In the genomic region with DNA sequence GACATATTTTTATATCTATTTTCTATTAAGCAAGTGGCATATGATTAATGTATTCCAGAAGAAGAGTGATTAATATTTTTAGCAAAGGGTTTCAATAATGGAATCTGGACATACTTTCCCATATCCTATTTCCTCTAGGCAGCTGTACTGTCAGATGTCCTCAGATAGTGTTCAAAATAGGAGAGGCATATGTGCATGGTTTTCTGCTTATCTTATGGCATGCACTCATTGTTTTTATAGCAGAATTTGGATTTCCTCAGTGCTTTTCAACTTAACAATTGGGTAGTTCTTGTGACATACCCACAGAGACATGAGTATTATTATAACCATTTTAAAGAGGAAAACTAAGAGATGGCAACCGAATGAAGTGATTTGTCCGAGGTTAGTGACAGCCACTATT, we compare ENCODE assay signal across 37 cellular contexts. TPM values are rescaled to one million over a fixed set of nuclear protein-coding genes. Genes with fewer than 3 reads are reported as not detected.
DNase-seq lines count a peak whose midpoint lies in the region; ATAC-seq and TF ChIP-seq lines count a peak whose summit lies in the region.
"Had no signal": no experiment of that assay in that cellular context is flagged by ENCODE, and none has a peak within 500 bp of the region (broad histone marks: within the 10 kb centered on the region; RNA-seq: fewer than 3 reads in every experiment).

No MANE protein-coding gene starts in this region.

- no peaks in the 10 kb centered on the region for H3K9me3 ChIP-seq in mucosa of descending colon
- no peaks in the 10 kb centered on the region for H3K9me3 ChIP-seq in adrenal gland (replicated peaks in 1 of 3)
- H3K9me3 ChIP-seq in tibial nerve = no peaks in the 10 kb centered on the region
- H3K9me3 ChIP-seq: breast epithelium, neutrophil, prostate gland, sigmoid colon had no signal

- TF ChIP-seq EP300 in tibial nerve (IDR thresholded peaks at IDR 0.05) = no peak

- DNase-seq in activated T-cell treated with anti-CD3 and anti-CD28 coated beads, Interleukin-2, amount 50 U/mL, for 72 hours = no peak
- no peak for DNase-seq in activated T-cell treated with anti-CD3 and anti-CD28 coated beads, Interleukin-2, amount 50 U/mL, for 48 hours
- DNase-seq in cardiac fibroblast (ENCODE audit: low read depth in 2 of 2) (peak; percentile 59 to 62), mucosa of descending colon (no peak), T-cell (no peak), adrenal gland (no peak), NCI-H1930 (lab: John Stamatoyannopoulos, UW) (no peak), tibial nerve (ENCODE audit: low spot score in 2 of 2) (no peak)
- DNase-seq: activated CD4-positive, alpha-beta T cell treated with anti-CD3 and anti-CD28 coated beads for 36 hours; activated CD8-positive, alpha-beta memory T cell treated with anti-CD3 and anti-CD28 coated beads, Interleukin-2, amount 50 U/mL, for 48 hours; activated CD8-positive, alpha-beta T cell treated with anti-CD3 and anti-CD28 coated beads for 36 hours; AML-193; CD4-positive, alpha-beta memory T cell; effector memory CD8-positive, alpha-beta T cell; erythroblast; glutamatergic neuron; H9; MM.1S; NCI-H1105 treated with DMSO at 0.1 percent for 48 hours; NCI-H2029; NCI-H69; SHP77 treated with DMSO at 0.1 percent for 48 hours; sigmoid colon; stimulated activated CD4-positive, alpha-beta T cell treated with anti-CD3 and anti-CD28 coated beads, Interleukin-15, amount 100 ng/mL, for 24 hours; substantia nigra; SW 1271; T-helper 9 cell had no signal

- peaks cover 27% of the 10 kb centered on the region for H3K4me1 Mint-ChIP-seq in activated T-cell treated with anti-CD3 and anti-CD28 coated beads, Interleukin-2, amount 50 U/mL, for 72 hours (ENCODE audit: low read depth)
- no peaks in the 10 kb centered on the region for H3K4me1 Mint-ChIP-seq in T-cell
- H3K4me1 Mint-ChIP-seq: activated naive CD4-positive, alpha-beta T cell treated with anti-CD3 and anti-CD28 coated beads, Interleukin-2, amount 50 U/mL, for 24 hours; CD4-positive, alpha-beta memory T cell; H9; memory B cell; stimulated activated effector memory CD8-positive, alpha-beta T cell treated with anti-CD3 and anti-CD28 coated beads, Interleukin-12 subunit alpha, Interleukin-12 subunit beta, amount 100 ng/mL, for 72 hours had no signal

- H3K9me3 Mint-ChIP-seq in activated T-cell treated with anti-CD3 and anti-CD28 coated beads, Interleukin-2, amount 50 U/mL, for 72 hours = no peaks in the 10 kb centered on the region
- no peaks in the 10 kb centered on the region for H3K9me3 Mint-ChIP-seq in T-cell
- H3K9me3 Mint-ChIP-seq: activated CD8-positive, alpha-beta T cell treated with anti-CD3 and anti-CD28 coated beads for 36 hours; activated naive CD4-positive, alpha-beta T cell treated with anti-CD3 and anti-CD28 coated beads, Interleukin-2, amount 50 U/mL, for 24 hours; activated T-helper 2 cell treated with anti-CD3 and anti-CD28 coated beads, Interferon-gamma antibody, Interleukin-2, Interleukin-4, amounts not matched to agents 10 μg/mL and 5 μg/mL and 100 μg/mL, durations not matched to agents 14 hours and 24 hours and 36 hours; CD4-positive, alpha-beta memory T cell; effector memory CD8-positive, alpha-beta T cell; memory B cell; stimulated activated effector memory CD8-positive, alpha-beta T cell treated with anti-CD3 and anti-CD28 coated beads, Interleukin-12 subunit alpha, Interleukin-12 subunit beta, amount 100 ng/mL, for 72 hours had no signal

- H3K27me3 ChIP-seq in adrenal gland (peaks cover 11% of the 10 kb centered on the region), tibial nerve (peaks cover 0 to 6% of the 10 kb centered on the region in 2 donors)
- H3K27me3 ChIP-seq: breast epithelium, neutrophil had no signal

- no peaks in the 10 kb centered on the region for H3K36me3 Mint-ChIP-seq in activated T-cell treated with anti-CD3 and anti-CD28 coated beads, Interleukin-2, amount 50 U/mL, for 72 hours (ENCODE audit: insufficient read depth in 2 of 2)
- H3K36me3 Mint-ChIP-seq in T-cell = no peaks in the 10 kb centered on the region
- H3K36me3 Mint-ChIP-seq: activated naive CD4-positive, alpha-beta T cell treated with anti-CD3 and anti-CD28 coated beads, Interleukin-2, amount 50 U/mL, for 24 hours; CD4-positive, alpha-beta memory T cell; memory B cell; stimulated activated effector memory CD8-positive, alpha-beta T cell treated with anti-CD3 and anti-CD28 coated beads, Interleukin-12 subunit alpha, Interleukin-12 subunit beta, amount 100 ng/mL, for 72 hours had no signal

- 38 to 61% (median 48%) methylated on average over 2 of the region's 2 CpGs for WGBS in adrenal gland, 4 donors
- WGBS in tibial nerve, 2 donors = 32 to 36% methylated on average over 2 of the region's 2 CpGs

- TF ChIP-seq POLR2A in adrenal gland (IDR thresholded peaks at IDR 0.05) (no peak), tibial nerve (IDR thresholded peaks at IDR 0.05) (no peak)

- H3K4me1 ChIP-seq in mucosa of descending colon (ENCODE audit: low read depth) (peaks cover 10% of the 10 kb centered on the region), adrenal gland (replicated peaks in 1 of 2) (no peaks in the 10 kb centered on the region), tibial nerve (no peaks in the 10 kb centered on the region)
- H3K4me1 ChIP-seq: breast epithelium, prostate gland, sigmoid colon had no signal

- H3K27ac ChIP-seq in adrenal gland (no peak overlapping the region), tibial nerve (no peak overlapping the region)
- H3K27ac ChIP-seq: breast epithelium, HL-60, neutrophil, prostate gland, sigmoid colon, VCaP had no signal

- peak overlapping the region; percentile 46 for H3K27ac Mint-ChIP-seq in activated T-cell treated with anti-CD3 and anti-CD28 coated beads, Interleukin-2, amount 50 U/mL, for 72 hours
- no peak overlapping the region for H3K27ac Mint-ChIP-seq in T-cell
- H3K27ac Mint-ChIP-seq: activated CD4-positive, alpha-beta T cell treated with anti-CD3 and anti-CD28 coated beads for 36 hours; activated CD8-positive, alpha-beta T cell treated with anti-CD3 and anti-CD28 coated beads for 36 hours; activated naive CD4-positive, alpha-beta T cell treated with anti-CD3 and anti-CD28 coated beads, Interleukin-2, amount 50 U/mL, for 24 hours; CD4-positive, alpha-beta memory T cell; effector memory CD8-positive, alpha-beta T cell; H9; memory B cell; stimulated activated effector memory CD8-positive, alpha-beta T cell treated with anti-CD3 and anti-CD28 coated beads, Interleukin-12 subunit alpha, Interleukin-12 subunit beta, amount 100 ng/mL, for 72 hours had no signal

- CTCF ChIA-PET in T-cell (lab: Charles Lee) = interaction anchor here (0.6 to 1.1 kb wide), 3 partner anchors 10 to 170 kb away, joined by 3 to 6 read pairs (median 3); no protein-coding TSS in a partner anchor

- intact Hi-C loops in mucosa of descending colon (cut with DNase I, micrococcal nuclease) (no loop called here), adrenal gland (cut with DNase I) (no loop called here)

- H3K36me3 ChIP-seq in mucosa of descending colon (ENCODE audit: low read depth) (no peaks in the 10 kb centered on the region), adrenal gland (replicated peaks in 1 of 2) (no peaks in the 10 kb centered on the region), tibial nerve (no peaks in the 10 kb centered on the region)
- H3K36me3 ChIP-seq: breast epithelium, neutrophil, prostate gland, sigmoid colon had no signal

- no peak for TF ChIP-seq CTCF in cardiac fibroblast (IDR thresholded peaks at IDR 0.05; ENCODE audit: low read depth, low read length)
- no peak for TF ChIP-seq CTCF in mucosa of descending colon (IDR thresholded peaks at IDR 0.05)
- TF ChIP-seq CTCF in adrenal gland (IDR thresholded peaks at IDR 0.05) = no peak
- TF ChIP-seq CTCF in tibial nerve (IDR thresholded peaks at IDR 0.05) = no peak

- no peak overlapping the region for H3K4me3 Mint-ChIP-seq in activated T-cell treated with anti-CD3 and anti-CD28 coated beads, Interleukin-2, amount 50 U/mL, for 72 hours
- no peak overlapping the region for H3K4me3 Mint-ChIP-seq in T-cell
- H3K4me3 Mint-ChIP-seq: activated CD4-positive, alpha-beta T cell treated with anti-CD3 and anti-CD28 coated beads for 36 hours; activated CD8-positive, alpha-beta T cell treated with anti-CD3 and anti-CD28 coated beads for 36 hours; activated naive CD4-positive, alpha-beta T cell treated with anti-CD3 and anti-CD28 coated beads, Interleukin-2, amount 50 U/mL, for 24 hours; CD4-positive, alpha-beta memory T cell; effector memory CD8-positive, alpha-beta T cell; H9; memory B cell; stimulated activated effector memory CD8-positive, alpha-beta T cell treated with anti-CD3 and anti-CD28 coated beads, Interleukin-12 subunit alpha, Interleukin-12 subunit beta, amount 100 ng/mL, for 72 hours had no signal

- no peak overlapping the region for H3K4me3 ChIP-seq in cardiac fibroblast (replicated peaks in 1 of 2; ENCODE audit: low read depth in 2 of 2, low read length in 2 of 2)
- H3K4me3 ChIP-seq in mucosa of descending colon = no peak overlapping the region
- H3K4me3 ChIP-seq in adrenal gland = no peak overlapping the region
- H3K4me3 ChIP-seq in tibial nerve = no peak overlapping the region
- H3K4me3 ChIP-seq: breast epithelium, prostate gland, sigmoid colon had no signal

- ATAC-seq in activated T-cell treated with anti-CD3 and anti-CD28 coated beads, Interleukin-2, amount 50 U/mL, for 72 hours (replicated peaks in 1 of 2) = no peak
- peak; percentile 38 for ATAC-seq in mucosa of descending colon
- no peak for ATAC-seq in T-cell (replicated peaks in 1 of 4)
- ATAC-seq: effector memory CD8-positive, alpha-beta T cell; left lobe of liver had no signal

- POLR2A ChIA-PET in T-cell (lab: Charles Lee) = no interaction called here

- peaks cover 21% of the 10 kb centered on the region for H3K27me3 Mint-ChIP-seq in activated T-cell treated with anti-CD3 and anti-CD28 coated beads, Interleukin-2, amount 50 U/mL, for 72 hours (ENCODE audit: low read depth)
- peaks cover 28 to 33% of the 10 kb centered on the region in 2 donors for H3K27me3 Mint-ChIP-seq in T-cell

RNA-seq across cellular contexts. Expression of a gene that starts 12.6 kb away (rescaled TPM):
- 1 to 10 TPM; 3.2 to 4.7 TPM for total RNA-seq in activated T-cell treated with anti-CD3 and anti-CD28 coated beads, Interleukin-2, amount 50 U/mL, for 72 hours
- total RNA-seq in mucosa of descending colon = 10 to 100 TPM; 25.8 to 53.0 (median 42.3) TPM
- total RNA-seq in T-cell = 10 to 100 TPM in 1 of 5 donors, 1 to 10 TPM in 4; 6.4 to 15.0 (median 9.4) TPM
- 10 to 100 TPM; 10.5 to 20.3 (median 15.5) TPM for total RNA-seq in adrenal gland
- 10 to 100 TPM in 1 of 3 donors, 1 to 10 TPM in 2; 1.5 to 12.3 (median 3.0) TPM for polyA plus RNA-seq in adrenal gland
- total RNA-seq in tibial nerve = 10 to 100 TPM; 11.9 to 21.9 (median 16.8) TPM

RNA-seq across cellular contexts. Expression of a gene that starts 29.6 kb away (rescaled TPM):
- 10 to 100 TPM; 14.9 to 21.6 TPM for total RNA-seq in activated T-cell treated with anti-CD3 and anti-CD28 coated beads, Interleukin-2, amount 50 U/mL, for 72 hours
- 1 to 10 TPM; 1.7 to 9.1 (median 4.4) TPM for total RNA-seq in mucosa of descending colon
- 1 to 10 TPM in 1 of 5 donors, under 1 TPM in 4; 0.59 to 1.0 (median 0.68) TPM for total RNA-seq in T-cell
- total RNA-seq in adrenal gland = 1 to 10 TPM; 2.0 to 6.2 (median 4.2) TPM
- polyA plus RNA-seq in adrenal gland = 1 to 10 TPM in 1 of 3 donors, under 1 TPM in 2; 0.47 to 2.1 (median 0.56) TPM
- total RNA-seq in tibial nerve = 10 to 100 TPM in 3 of 4 donors, 1 to 10 TPM in 1; 7.8 to 19.0 (median 12.7) TPM

Comparison
In these comparisons a context has a peak if more than half of its experiments do, and no peak if none do; other contexts are left out.
1. DNase-seq: peak in cardiac fibroblast (2 of 2); none in activated T-cell treated with anti-CD3 and anti-CD28 coated beads, Interleukin-2, amount 50 U/mL, for 72 hours (0 of 2), activated T-cell treated with anti-CD3 and anti-CD28 coated beads, Interleukin-2, amount 50 U/mL, for 48 hours (0 of 2), mucosa of descending colon (0 of 3), T-cell (0 of 34), adrenal gland (0 of 7), NCI-H1930 (0 of 2) and tibial nerve (0 of 2).